ENCODE assay signal across 1 cellular context in genomic region chr3:122676759-122677158, GRCh38.
TF ChIP-seq lines count a peak whose summit lies in the region.

No MANE protein-coding gene starts in this region.

TF ChIP-seq in K562, 482 proteins besides CTCF, POLR2A, EP300 and RAD21 (continued from another document):
- no peak for TF ChIP-seq HBP1 (CRISPR knock-in tag; IDR thresholded peaks at IDR 0.05)
- no peak for TF ChIP-seq RB1 (IDR thresholded peaks at IDR 0.05; ENCODE audit: low read depth)
- TF ChIP-seq, protein P1, sequence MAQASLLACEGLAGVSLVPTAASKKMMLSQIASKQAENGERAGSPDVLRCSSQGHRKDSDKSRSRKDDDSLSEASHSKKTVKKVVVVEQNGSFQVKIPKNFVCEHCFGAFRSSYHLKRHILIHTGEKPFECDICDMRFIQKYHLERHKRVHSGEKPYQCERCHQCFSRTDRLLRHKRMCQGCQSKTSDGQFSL (CRISPR knock-in tag; IDR thresholded peaks at IDR 0.05), result no peak
- TF ChIP-seq, protein P1 (tag; IDR thresholded peaks at IDR 0.05), result no peak
- no peak for TF ChIP-seq IRF1 (CRISPR knock-in tag; IDR thresholded peaks at IDR 0.05; ENCODE audit: borderline replicate concordance)
- no peak for TF ChIP-seq TAL1 (IDR thresholded peaks at IDR 0.05)
- TF ChIP-seq GTF2F1 (IDR thresholded peaks at IDR 0.05; ENCODE audit: low read depth, low read length), result no peak
- no peak for TF ChIP-seq HNRNPLL (IDR thresholded peaks at IDR 0.05; ENCODE audit: low read depth, low read length, poor library complexity, severe bottlenecking)
- no peak for TF ChIP-seq ZC3H4 (CRISPR knock-in tag; IDR thresholded peaks at IDR 0.05; ENCODE audit: borderline replicate concordance)
- no peak for TF ChIP-seq DDX20 (tag; IDR thresholded peaks at IDR 0.05; ENCODE audit: low read depth)
- no peak for TF ChIP-seq CBX3 (IDR thresholded peaks at IDR 0.05; ENCODE audit: borderline replicate concordance in 1 of 2, low read length in 2 of 2)
- TF ChIP-seq ZNF695 (CRISPR knock-in tag; IDR thresholded peaks at IDR 0.05), result no peak
- TF ChIP-seq ELF2 (CRISPR knock-in tag; IDR thresholded peaks at IDR 0.05), result no peak
- TF ChIP-seq ETS2 (tag; IDR thresholded peaks at IDR 0.05; ENCODE audit: borderline replicate concordance, poor library complexity, severe bottlenecking), result no peak
- TF ChIP-seq ZNF12 (CRISPR knock-in tag; IDR thresholded peaks at IDR 0.05), result no peak
- TF ChIP-seq RUNX1 (IDR thresholded peaks at IDR 0.05; ENCODE audit: low read depth), result no peak
